Comparison of ENCODE assay signal across 16 cellular contexts in genomic region chr1:10106756-10107479, GRCh38.
DNase-seq lines count a peak whose midpoint lies in the region; ATAC-seq and TF ChIP-seq lines count a peak whose summit lies in the region.
"Had no signal": no experiment of that assay in that cellular context is flagged by ENCODE, and none has a peak within 500 bp of the region (broad histone marks: within the 10 kb centered on the region; RNA-seq: fewer than 3 reads in every experiment).

No MANE protein-coding gene starts in this region.

- peak overlapping the region; percentile 38 for H3K27ac Mint-ChIP-seq in stimulated activated effector memory CD8-positive, alpha-beta T cell treated with anti-CD3 and anti-CD28 coated beads, Interleukin-12 subunit alpha, Interleukin-12 subunit beta, amount 100 ng/mL, for 72 hours

- H3K27me3 ChIP-seq in RWPE2 (ENCODE audit: insufficient read depth, poor library complexity, severe bottlenecking) (no peaks in the 10 kb centered on the region), gastroesophageal sphincter (no peaks in the 10 kb centered on the region)
- H3K27me3 ChIP-seq: BLaER1 treated with 17β-estradiol and CSF1 and Interleukin-3, amounts not matched to agents 10 nM and 100 nM; hepatocyte had no signal

- peaks cover 5% of the 10 kb centered on the region for H3K4me1 Mint-ChIP-seq in stimulated activated effector memory CD8-positive, alpha-beta T cell treated with anti-CD3 and anti-CD28 coated beads, Interleukin-12 subunit alpha, Interleukin-12 subunit beta, amount 100 ng/mL, for 72 hours

- H3K9me3 ChIP-seq in RWPE2 (ENCODE audit: severe bottlenecking) (no peaks in the 10 kb centered on the region), gastroesophageal sphincter (no peaks in the 10 kb centered on the region)
- H3K9me3 ChIP-seq: BLaER1 treated with 17β-estradiol and CSF1 and Interleukin-3, amounts not matched to agents 10 nM and 100 nM had no signal

- no peak for TF ChIP-seq POLR2A in gastroesophageal sphincter (IDR thresholded peaks at IDR 0.05)

- H3K4me3 ChIP-seq in RWPE2 (ENCODE audit: severe bottlenecking) (no peak overlapping the region), gastroesophageal sphincter (no peak overlapping the region)
- H3K4me3 ChIP-seq: BLaER1 treated with 17β-estradiol and CSF1 and Interleukin-3, amounts not matched to agents 10 nM and 100 nM; hepatocyte had no signal

- peaks cover 22% of the 10 kb centered on the region for H3K4me1 ChIP-seq in RWPE2 (ENCODE audit: insufficient read depth, poor library complexity, severe bottlenecking)
- peaks cover 5 to 58% (median 5%) of the 10 kb centered on the region in 3 donors for H3K4me1 ChIP-seq in gastroesophageal sphincter

- ATAC-seq in RWPE2 (ENCODE audit: low read depth) (no peak), gastroesophageal sphincter (no peak), GM21576 (IDR thresholded peaks at IDR 0.05; ENCODE audit: unreplicated experiment) (no peak), HG03139 (IDR thresholded peaks at IDR 0.05; ENCODE audit: unreplicated experiment) (no peak)
- no peak for ATAC-seq in stimulated activated effector memory CD8-positive, alpha-beta T cell treated with anti-CD3 and anti-CD28 coated beads, Interleukin-12 subunit alpha, Interleukin-12 subunit beta, amount 100 ng/mL, for 72 hours

- H3K36me3 ChIP-seq in RWPE2 (ENCODE audit: low read depth) (peaks cover 25% of the 10 kb centered on the region), gastroesophageal sphincter (peaks cover 0 to 77% of the 10 kb centered on the region in 2 donors)

- TF ChIP-seq CTCF in RWPE2 (IDR thresholded peaks at IDR 0.05; ENCODE audit: poor library complexity, severe bottlenecking) (no peak), gastroesophageal sphincter (IDR thresholded peaks at IDR 0.05) (no peak)

- H3K9me3 Mint-ChIP-seq in stimulated activated effector memory CD8-positive, alpha-beta T cell treated with anti-CD3 and anti-CD28 coated beads, Interleukin-12 subunit alpha, Interleukin-12 subunit beta, amount 100 ng/mL, for 72 hours, result no peaks in the 10 kb centered on the region

- no peak overlapping the region for H3K4me3 Mint-ChIP-seq in stimulated activated effector memory CD8-positive, alpha-beta T cell treated with anti-CD3 and anti-CD28 coated beads, Interleukin-12 subunit alpha, Interleukin-12 subunit beta, amount 100 ng/mL, for 72 hours

- no peak for TF ChIP-seq EP300 in gastroesophageal sphincter (IDR thresholded peaks at IDR 0.05)

- H3K36me3 Mint-ChIP-seq in stimulated activated effector memory CD8-positive, alpha-beta T cell treated with anti-CD3 and anti-CD28 coated beads, Interleukin-12 subunit alpha, Interleukin-12 subunit beta, amount 100 ng/mL, for 72 hours, result peaks cover 93% of the 10 kb centered on the region

- peak; percentile 7 for DNase-seq in HPDE6-E6E7 (ENCODE audit: extremely low spot score)
- no peak for DNase-seq in RWPE2 (ENCODE audit: low spot score)
- no peak for DNase-seq in stimulated activated effector memory CD8-positive, alpha-beta T cell treated with anti-CD3 and anti-CD28 coated beads, Interleukin-12 subunit alpha, Interleukin-12 subunit beta, amount 100 ng/mL, for 72 hours (ENCODE audit: low spot score in 2 of 2)
- no peak for DNase-seq in AG20443 (ENCODE audit: low spot score)
- DNase-seq: DMS79; erythroblast; GOT3; NCI-H1092; NCI-H774; stimulated activated CD4-positive, alpha-beta T cell treated with anti-CD3 and anti-CD28 coated beads, Interleukin-2, amount 100 ng/mL, for 48 hours; T-helper 2 cell had no signal

- H3K27ac ChIP-seq in RWPE2 (ENCODE audit: poor library complexity, severe bottlenecking) (peak overlapping the region; percentile 70), gastroesophageal sphincter (peak overlapping the region; percentile 77 to 92 (median 90))
- H3K27ac ChIP-seq: BLaER1 treated with 17β-estradiol and CSF1 and Interleukin-3, amounts not matched to agents 10 nM and 100 nM had no signal

- 94 to 100% methylated on average over 2 to 7 of the region's 7 CpGs for whole genome bisulfite sequencing in gastroesophageal sphincter (ENCODE audit: low coverage in 1 of 2), 2 donors
